1 cellular context compared by ENCODE assay signal in genomic region chr19:20167020-20167644, GRCh38.
TF ChIP-seq lines count a peak whose summit lies in the region.

Gene ZNF486 (plus strand): TSS chr19:20167214. CDS start chr19:20167331, 117 bp downstream.

TF ChIP-seq in H1, 55 proteins besides CTCF, POLR2A, EP300 and RAD21 (continued from another document):
- TF ChIP-seq FOSL1 (IDR thresholded peaks at IDR 0.05; ENCODE audit: insufficient read depth, low read depth, low read length): no peak
- TF ChIP-seq ASH2L (IDR thresholded peaks at IDR 0.05; ENCODE audit: low read length): peak; percentile 73
- 0 out of 2 replicates have a peak, but pooled peaks have one; percentile 5 for TF ChIP-seq JUND (IDR thresholded peaks at IDR 0.05; ENCODE audit: low read length)
- peak; percentile 92 for TF ChIP-seq POLR2AphosphoS5 (IDR thresholded peaks at IDR 0.05; ENCODE audit: low read depth, low read length)
- TF ChIP-seq CHD2 (IDR thresholded peaks at IDR 0.05; ENCODE audit: low read length): peak; percentile 72
- no peak for TF ChIP-seq POU5F1 (IDR thresholded peaks at IDR 0.05; ENCODE audit: low read depth, low read length)
- TF ChIP-seq EGR1 (IDR thresholded peaks at IDR 0.05; ENCODE audit: borderline replicate concordance, low read depth, low read length): no peak
- peak; percentile 50; the same call in 1 of the 2 replicates for TF ChIP-seq GTF2F1 (IDR thresholded peaks at IDR 0.05; ENCODE audit: borderline replicate concordance, low read depth, low read length)
- no peak for TF ChIP-seq SIX5 (IDR thresholded peaks at IDR 0.05; ENCODE audit: low read depth, low read length)
- no peak for TF ChIP-seq ATF3 (IDR thresholded peaks at IDR 0.05; ENCODE audit: insufficient read depth, low read depth, low read length)
- peak; percentile 94 for TF ChIP-seq SP1 (IDR thresholded peaks at IDR 0.05; ENCODE audit: low read depth, low read length)
- peak in 1 of 2 experiments; percentile 28; a peak in 1 of 4 replicates for TF ChIP-seq HDAC2 (IDR thresholded peaks at IDR 0.05; ENCODE audit: borderline replicate concordance in 1 of 2, low read depth in 2 of 2, low read length in 2 of 2)
- TF ChIP-seq SP2 (IDR thresholded peaks at IDR 0.05; ENCODE audit: low read length): peak; percentile 21; the same call in 1 of the 2 replicates
